8 cellular contexts compared by ENCODE assay signal in genomic region chr11:119339581-119340334, GRCh38. TPM values are rescaled to one million over a fixed set of nuclear protein-coding genes. Genes with fewer than 3 reads are reported as not detected.
DNase-seq lines count a peak whose midpoint lies in the region; ATAC-seq and TF ChIP-seq lines count a peak whose summit lies in the region.

No MANE protein-coding gene starts in this region.

- DNase-seq in activated CD4-positive, alpha-beta T cell treated with anti-CD3 and anti-CD28 coated beads, Interleukin-2, amount 10 ng/mL, durations not matched to agents 7 days and 5 days, result peak; percentile 41
- DNase-seq in activated CD4-positive, alpha-beta T cell treated with anti-CD3 and anti-CD28 coated beads for 4 hours, result no peak
- peak; percentile 25 for DNase-seq in SKM-1 (lab: John Stamatoyannopoulos, UW; ENCODE audit: unreplicated experiment)
- DNase-seq in lower leg skin (ENCODE audit: low spot score in 2 of 2), result no peak
- DNase-seq in pons (ENCODE audit: low spot score), result no peak

- intact Hi-C loops in lower leg skin (cut with DNase I; ENCODE audit: low total_unique reads), result no loop called here

- H3K4me3 ChIP-seq in duodenal mucosa (ENCODE audit: low read depth in 1 of 2, low read length in 2 of 2) (peak overlapping the region; percentile 46 to 64), lower leg skin (ENCODE audit: low read depth, poor library complexity, severe bottlenecking) (peak overlapping the region; percentile 23), stomach smooth muscle (ENCODE audit: low read length in 2 of 2) (peak overlapping the region; percentile 54 to 76)

- H3K4me3 Mint-ChIP-seq in activated CD4-positive, alpha-beta T cell treated with anti-CD3 and anti-CD28 coated beads, Interleukin-2, amount 10 ng/mL, durations not matched to agents 7 days and 5 days, result no peak overlapping the region

- peaks cover 0 to 3% of the 10 kb centered on the region in 2 donors for H3K27me3 ChIP-seq in duodenal mucosa (ENCODE audit: control insufficient read depth in 1 of 2, insufficient read depth in 2 of 2, low read length in 2 of 2)
- H3K27me3 ChIP-seq in stomach smooth muscle (ENCODE audit: control insufficient read depth in 1 of 2, insufficient read depth in 2 of 2, low read length in 2 of 2), result no peaks in the 10 kb centered on the region

- no peaks in the 10 kb centered on the region for H3K9me3 Mint-ChIP-seq in activated CD4-positive, alpha-beta T cell treated with anti-CD3 and anti-CD28 coated beads, Interleukin-2, amount 10 ng/mL, durations not matched to agents 7 days and 5 days

- H3K27ac Mint-ChIP-seq in activated CD4-positive, alpha-beta T cell treated with anti-CD3 and anti-CD28 coated beads, Interleukin-2, amount 10 ng/mL, durations not matched to agents 7 days and 5 days, result no peak overlapping the region

- peak overlapping the region; percentile 40 to 57 for H3K9ac ChIP-seq in duodenal mucosa (ENCODE audit: low read depth in 1 of 2, low read length in 2 of 2)
- H3K9ac ChIP-seq in stomach smooth muscle (ENCODE audit: low read length in 2 of 2), result peak overlapping the region; percentile 64 to 73

- H3K27me3 Mint-ChIP-seq in activated CD4-positive, alpha-beta T cell treated with anti-CD3 and anti-CD28 coated beads, Interleukin-2, amount 10 ng/mL, durations not matched to agents 7 days and 5 days, result peaks cover 38% of the 10 kb centered on the region

- 4 to 8% methylated on average over 44 to 55 of the region's 88 CpGs for whole genome bisulfite sequencing in lower leg skin, 2 donors

- CTCF ChIA-PET in activated CD4-positive, alpha-beta T cell treated with anti-CD3 and anti-CD28 coated beads, Interleukin-2, amount 10 ng/mL, durations not matched to agents 7 days and 5 days (lab: Charles Lee), result interaction anchor here (0.5 to 7.1 kb wide), 10 partner anchors 8 to 134 kb away, joined by 3 to 104 read pairs (median 7); partner anchors contain the start of genes CBL and MFRP

- H3K4me1 Mint-ChIP-seq in activated CD4-positive, alpha-beta T cell treated with anti-CD3 and anti-CD28 coated beads, Interleukin-2, amount 10 ng/mL, durations not matched to agents 7 days and 5 days, result peaks cover 48% of the 10 kb centered on the region

- H3K9me3 ChIP-seq in duodenal mucosa (ENCODE audit: control insufficient read depth in 1 of 2, low read length in 2 of 2) (no peaks in the 10 kb centered on the region), stomach smooth muscle (ENCODE audit: control insufficient read depth in 2 of 2, low read length in 2 of 2) (no peaks in the 10 kb centered on the region)

- peak overlapping the region; percentile 76 for H3K27ac ChIP-seq in duodenal mucosa (ENCODE audit: low read depth, low read length)
- H3K27ac ChIP-seq in stomach smooth muscle (ENCODE audit: low read length), result peak overlapping the region; percentile 80

- H3K4me1 ChIP-seq in duodenal mucosa (ENCODE audit: control insufficient read depth in 1 of 2, insufficient read depth in 2 of 2, low read length in 2 of 2), result peaks cover 38 to 49% of the 10 kb centered on the region in 2 donors
- H3K4me1 ChIP-seq in stomach smooth muscle (ENCODE audit: control insufficient read depth, insufficient read depth, low read length), result peaks cover 62% of the 10 kb centered on the region

- TF ChIP-seq CTCF in lower leg skin (IDR thresholded peaks at IDR 0.05), result peak in 1 of 3 donors; percentile 33

- peaks cover 0 to 4% of the 10 kb centered on the region in 2 donors for H3K36me3 ChIP-seq in duodenal mucosa (ENCODE audit: control insufficient read depth in 1 of 2, insufficient read depth in 2 of 2, low read length in 2 of 2)
- H3K36me3 ChIP-seq in stomach smooth muscle (ENCODE audit: control insufficient read depth in 2 of 2, insufficient read depth in 2 of 2, low read length in 2 of 2), result peaks cover 0 to 5% of the 10 kb centered on the region in 2 donors

- POLR2A ChIA-PET in activated CD4-positive, alpha-beta T cell treated with anti-CD3 and anti-CD28 coated beads, Interleukin-2, amount 10 ng/mL, durations not matched to agents 7 days and 5 days (lab: Charles Lee), result no interaction called here

- peaks cover 10% of the 10 kb centered on the region for H3K36me3 Mint-ChIP-seq in activated CD4-positive, alpha-beta T cell treated with anti-CD3 and anti-CD28 coated beads, Interleukin-2, amount 10 ng/mL, durations not matched to agents 7 days and 5 days (ENCODE audit: low read depth)

- no peak for ATAC-seq in GM19351 (IDR thresholded peaks at IDR 0.05; ENCODE audit: unreplicated experiment)

- no peak for TF ChIP-seq POLR2A in lower leg skin (IDR thresholded peaks at IDR 0.05)

RNA-seq across cellular contexts. Expression of gene C1QTNF5, which starts 0.9 kb away (rescaled TPM):
- total RNA-seq in activated CD4-positive, alpha-beta T cell treated with anti-CD3 and anti-CD28 coated beads, Interleukin-2, amount 10 ng/mL, durations not matched to agents 7 days and 5 days, result not detected
- 10 to 100 TPM in 1 of 4 donors, 1 to 10 TPM in 3; 4.2 to 14.3 (median 8.6) TPM for total RNA-seq in lower leg skin

RNA-seq across cellular contexts. Expression of gene RNF26, which starts 5.4 kb away (rescaled TPM):
- total RNA-seq in activated CD4-positive, alpha-beta T cell treated with anti-CD3 and anti-CD28 coated beads, Interleukin-2, amount 10 ng/mL, durations not matched to agents 7 days and 5 days, result 10 to 100 TPM; 38.3 to 38.8 TPM
- 10 to 100 TPM in 3 of 4 donors, 1 to 10 TPM in 1; 6.7 to 16.8 (median 13.1) TPM for total RNA-seq in lower leg skin

RNA-seq across cellular contexts. Expression of gene MFRP, which starts 6.7 kb away (rescaled TPM):
- total RNA-seq in activated CD4-positive, alpha-beta T cell treated with anti-CD3 and anti-CD28 coated beads, Interleukin-2, amount 10 ng/mL, durations not matched to agents 7 days and 5 days, result not detected
- total RNA-seq in lower leg skin, result not detected

RNA-seq across cellular contexts. Expression of gene MCAM, which starts 22.8 kb away (rescaled TPM):
- total RNA-seq in activated CD4-positive, alpha-beta T cell treated with anti-CD3 and anti-CD28 coated beads, Interleukin-2, amount 10 ng/mL, durations not matched to agents 7 days and 5 days, result 1 to 10 TPM; 1.0 to 1.4 TPM
- 100 to 1,000 TPM; 103 to 198 (median 183) TPM for total RNA-seq in lower leg skin

RNA-seq across cellular contexts. Expression of gene USP2, which starts 41.7 kb away (rescaled TPM):
- total RNA-seq in activated CD4-positive, alpha-beta T cell treated with anti-CD3 and anti-CD28 coated beads, Interleukin-2, amount 10 ng/mL, durations not matched to agents 7 days and 5 days, result under 1 TPM; 0.17 to 0.22 TPM
- 10 to 100 TPM; 15.0 to 35.6 (median 18.1) TPM for total RNA-seq in lower leg skin

Comparison
In these comparisons a context has a peak if more than half of its experiments do, and no peak if none do; other contexts are left out.
1. DNase-seq: peak in activated CD4-positive, alpha-beta T cell treated with anti-CD3 and anti-CD28 coated beads, Interleukin-2, amount 10 ng/mL, durations not matched to agents 7 days and 5 days (single experiment) and SKM-1 (single experiment); none in activated CD4-positive, alpha-beta T cell treated with anti-CD3 and anti-CD28 coated beads for 4 hours (0 of 2), lower leg skin (0 of 2) and pons (single experiment).
2. RNA of gene C1QTNF5, which starts 0.9 kb away (total RNA-seq): 4.2 to 14.3 TPM in lower leg skin; not detected in activated CD4-positive, alpha-beta T cell treated with anti-CD3 and anti-CD28 coated beads, Interleukin-2, amount 10 ng/mL, durations not matched to agents 7 days and 5 days; every median in the first group is over 4 times any median in the second.
3. Peak in every context shown above with its lines, with median percentiles within 50 percentile points of each other: H3K4me3 ChIP-seq.